Comparison of ENCODE assay signal across 9 cellular contexts in the genomic region with DNA sequence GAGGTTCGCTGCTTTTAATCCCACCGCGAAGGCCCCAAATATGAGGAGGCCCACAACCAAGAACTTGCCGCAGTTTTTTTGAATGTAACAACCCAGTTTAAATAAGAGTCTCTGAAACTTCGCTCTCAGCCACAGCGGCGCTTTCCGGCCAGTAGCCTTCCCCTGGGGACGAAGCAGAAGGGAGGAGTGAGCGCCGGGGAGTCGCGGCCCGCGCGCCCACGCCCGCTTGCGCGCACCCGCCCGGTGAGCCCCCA. TPM values are rescaled to one million over a fixed set of nuclear protein-coding genes. Genes with fewer than 3 reads are reported as not detected.
DNase-seq lines count a peak whose midpoint lies in the region; ATAC-seq, FAIRE-seq and TF ChIP-seq lines count a peak whose summit lies in the region.
"Had no signal": no experiment of that assay in that cellular context is flagged by ENCODE, and none has a peak within 500 bp of the region (broad histone marks: within the 10 kb centered on the region; RNA-seq: fewer than 3 reads in every experiment).

No MANE protein-coding gene starts in this region.

- H3K4me1 ChIP-seq in H9 (ENCODE audit: insufficient read depth, low read length) (no peaks in the 10 kb centered on the region), Panc1 (ENCODE audit: control insufficient read depth, insufficient read depth, low read length) (peaks cover 15% of the 10 kb centered on the region)

- H4K5ac ChIP-seq in H9 (ENCODE audit: insufficient read length, low read depth, low read length): no peak overlapping the region

- H3K27ac ChIP-seq in H9 (ENCODE audit: insufficient read length, low read depth, low read length): no peak overlapping the region
- peak overlapping the region; percentile 78 for H3K27ac ChIP-seq in Panc1 (ENCODE audit: low read length)
- H3K27ac ChIP-seq in coronary artery: peak overlapping the region; percentile 88 to 93

- peak overlapping the region; percentile 78 to 83 for H3K4me3 ChIP-seq in Panc1 (ENCODE audit: low read depth in 2 of 2, low read length in 2 of 2)
- H3K4me3 ChIP-seq in coronary artery: peak overlapping the region; percentile 80

- no peaks in the 10 kb centered on the region for H3K79me2 ChIP-seq in H9 (ENCODE audit: insufficient read depth, low read length)

- peak overlapping the region; percentile 76 for H3K4me2 ChIP-seq in H9 (ENCODE audit: insufficient read depth, insufficient read length, low read length)

- H3K4me3 Mint-ChIP-seq in H9: peak overlapping the region; percentile 74 to 94
- H3K4me3 Mint-ChIP-seq in memory B cell: peak overlapping the region; percentile 97

- in situ Hi-C loops in Panc1 (cut with HindIII; ENCODE audit: low pct_unique_long_range_greater_than_20kb, low sequenced_read_pairs): no loop called here

- no peaks in the 10 kb centered on the region; the same call in 1 of the 2 replicates for H3K36me3 ChIP-seq in Panc1 (ENCODE audit: control insufficient read depth, insufficient read depth, low read length)

- H4K8ac ChIP-seq in H9 (replicated peaks; ENCODE audit: insufficient read length, low read depth, low read length): no peak overlapping the region

- peaks cover 32 to 33% of the 10 kb centered on the region in 2 experiments for H3K4me1 Mint-ChIP-seq in H9
- H3K4me1 Mint-ChIP-seq in memory B cell: peaks cover 30% of the 10 kb centered on the region

- no peak overlapping the region for H3K23ac ChIP-seq in H9 (ENCODE audit: insufficient read length, low read depth, low read length)

- CTCF ChIA-PET in Panc1 (lab: Charles Lee): no interaction called here

- H3T11ph ChIP-seq in H9 (ENCODE audit: low read length): no peak overlapping the region

- H3K36me3 Mint-ChIP-seq in H9 (ENCODE audit: insufficient read depth in 1 of 3, low read depth in 3 of 3): peaks cover 0 to 8% (median 0%) of the 10 kb centered on the region in 3 experiments; a peak in 3 of 7 replicates
- H3K36me3 Mint-ChIP-seq in memory B cell: peaks cover 4% of the 10 kb centered on the region

- peaks cover 40% of the 10 kb centered on the region for H3K23me2 ChIP-seq in H9 (ENCODE audit: insufficient read length, low read depth, low read length, poor library complexity, severe bottlenecking)

- no peak overlapping the region for H3K56ac ChIP-seq in H9 (ENCODE audit: insufficient read length, low read depth, low read length)

- TF ChIP-seq CTCF in H9 (conservative IDR thresholded peaks at IDR 0.05) (no peak), Panc1 (IDR thresholded peaks at IDR 0.05) (no peak), coronary artery (IDR thresholded peaks at IDR 0.05) (no peak)

- H3K18ac ChIP-seq in H9 (ENCODE audit: insufficient read length, low read depth, low read length): peak overlapping the region; percentile 49

- H3K9me3 Mint-ChIP-seq in H9: no peaks in the 10 kb centered on the region; a peak in 1 of 5 replicates
- H3K9me3 Mint-ChIP-seq in memory B cell: no peaks in the 10 kb centered on the region

- no peak overlapping the region for H2BK20ac ChIP-seq in H9 (ENCODE audit: low read depth, low read length, poor library complexity, severe bottlenecking)

- DNase-seq in DMS 273 (lab: John Stamatoyannopoulos, UW; ENCODE audit: unreplicated experiment): peak; percentile 71
- no peak for DNase-seq in DMS 273 treated with DMSO at 0.1 percent for 48 hours (lab: John Stamatoyannopoulos, UW)
- DNase-seq in H9: no peak
- no peak for DNase-seq in Panc1 (ENCODE audit: low read depth, low spot score)
- no peak for DNase-seq in coronary artery (ENCODE audit: low spot score)
- DNase-seq in memory B cell (ENCODE audit: low spot score in 2 of 2): peak in 1 of 2 donors; percentile 48
- peak; percentile 41 for DNase-seq in urothelium cell line (ENCODE audit: low spot score)

- H4K91ac ChIP-seq in H9 (ENCODE audit: insufficient read length, low read depth, low read length): no peak overlapping the region

- intact Hi-C loops in Panc1 (cut with micrococcal nuclease; ENCODE audit: unreplicated experiment): loop anchor here (5.0 kb wide), 2 partner anchors 189 to 371 kb away; partner anchors contain the start of genes ERCC6L2 and FANCC

- no CpG with 5 or more reads among the region's 22 CpGs for WGBS in H9 (ENCODE audit: extremely low coverage, insufficient read length, low lambda C conversion rate)

- H3K14ac ChIP-seq in H9 (ENCODE audit: insufficient read depth, low read length): peak overlapping the region; percentile 44; the same call in 1 of the 2 replicates

- no peak for ATAC-seq in Panc1
- peak; percentile 31 for ATAC-seq in memory B cell (ENCODE audit: low read depth)
- ATAC-seq in HG03342 (IDR thresholded peaks at IDR 0.05; ENCODE audit: unreplicated experiment): no peak

- no peak overlapping the region for H2AFZ ChIP-seq in H9 (ENCODE audit: low read length)

- H3K9me3 ChIP-seq in H9 (ENCODE audit: control insufficient read depth, low read depth, low read length) (no peaks in the 10 kb centered on the region), Panc1 (ENCODE audit: control insufficient read depth, insufficient read depth, low read depth, low read length) (no peaks in the 10 kb centered on the region)

- H4K20me1 ChIP-seq in H9 (ENCODE audit: control insufficient read depth, insufficient read depth, insufficient read length): no peaks in the 10 kb centered on the region

- no peak overlapping the region for H2BK12ac ChIP-seq in H9 (ENCODE audit: insufficient read length, low read depth, low read length)

- H2BK15ac ChIP-seq in H9 (ENCODE audit: low read depth, low read length): no peak overlapping the region

- no TSS peak for BruUV-seq in Panc1 (replicated peaks; lab: Mats Ljungman, UMichigan)

- H3K27me3 Mint-ChIP-seq in H9 (ENCODE audit: low read depth): peaks cover 55% of the 10 kb centered on the region
- H3K27me3 Mint-ChIP-seq in memory B cell: peaks cover 30% of the 10 kb centered on the region

- H3K27ac Mint-ChIP-seq in H9 (peak overlapping the region in 2 of 3 experiments; percentile 66 to 87; a peak in 2 of 7 replicates), memory B cell (peak overlapping the region; percentile 48)

- no peak overlapping the region for H2BK120ac ChIP-seq in H9 (ENCODE audit: low read depth, low read length, poor library complexity, severe bottlenecking)

- no peak overlapping the region for H3K4ac ChIP-seq in H9 (ENCODE audit: low read depth, low read length)

- no peaks in the 10 kb centered on the region for H3K79me1 ChIP-seq in H9 (ENCODE audit: insufficient read depth, low read depth, low read length, poor library complexity, severe bottlenecking)

- H3K9ac ChIP-seq in H9 (ENCODE audit: extremely low read depth, insufficient read length, low read length): peak overlapping the region; percentile 41

- H3K27me3 ChIP-seq in H9 (ENCODE audit: insufficient read depth, low read length) (no peaks in the 10 kb centered on the region), Panc1 (ENCODE audit: control insufficient read depth, insufficient read depth, low read length) (no peaks in the 10 kb centered on the region)

- FAIRE-seq in urothelium cell line (lab: Jason Lieb, UNC): no peak
- FAIRE-seq: A204.1 had no signal

- POLR2A ChIA-PET in Panc1 (lab: Charles Lee): no interaction called here

- H2BK5ac ChIP-seq in H9 (ENCODE audit: insufficient read length, low read length): no peak overlapping the region

- no peak overlapping the region for H2AK5ac ChIP-seq in H9 (ENCODE audit: insufficient read length, low read length)

RNA-seq across cellular contexts. Expression of gene PTCH1, which starts 10.4 kb away (rescaled TPM):
- total RNA-seq in H9 (2021) (6.5 and 9.1 TPM in 2 replicates), Panc1 (2021; ENCODE audit: unreplicated experiment) (6.6 TPM)
- 5.8 TPM for polyA plus RNA-seq in Panc1 (2012; ENCODE audit: insufficient read length)

Comparison
In these comparisons a context has a peak if more than half of its experiments do, and no peak if none do; other contexts are left out.
1. DNase-seq: peak in DMS 273 (single experiment) and urothelium cell line (single experiment); none in DMS 273 treated with DMSO at 0.1 percent for 48 hours (single experiment), H9 (single experiment), Panc1 (single experiment) and coronary artery (single experiment).